Comparison of ENCODE assay signal across 1 cellular context in genomic region chr12:3033538-3033865, GRCh38.
TF ChIP-seq lines count a peak whose summit lies in the region.

No MANE protein-coding gene starts in this region.

TF ChIP-seq in HepG2, 621 proteins besides CTCF, POLR2A, EP300 and RAD21:
- TF ChIP-seq ZNF543 (CRISPR knock-in tag; IDR thresholded peaks at IDR 0.05), result no peak
- peak; percentile 31 for TF ChIP-seq AGO2 (optimal IDR thresholded peaks at IDR 0.05; ENCODE audit: low read depth, low read length)
